Comparison of ENCODE assay signal across 18 cellular contexts in genomic region chr2:81853331-81853730, GRCh38.
"Had no signal": no experiment of that assay in that cellular context is flagged by ENCODE, and none has a peak within 500 bp of the region (broad histone marks: within the 10 kb centered on the region; RNA-seq: fewer than 3 reads in every experiment).

No MANE protein-coding gene starts in this region.

- H3K4me3 Mint-ChIP-seq: activated T-helper 1 cell treated with anti-CD3 and anti-CD28 coated beads, Interleukin-12 subunit alpha, Interleukin-12 subunit beta, Interleukin-2, Interleukin-4 antibody, amounts not matched to agents 30 ng/mL and 10 ng/mL and 1 ng/mL, durations not matched to agents 14 hours and 24 hours and 36 hours had no signal

- ATAC-seq: activated naive CD4-positive, alpha-beta T cell treated with anti-CD3 and anti-CD28 coated beads, Interleukin-2, amount 50 U/mL, for 72 hours; gastrocnemius medialis; left lobe of liver had no signal

- H3K36me3 ChIP-seq: adrenal gland, gastrocnemius medialis, thyroid gland had no signal

- H3K27ac ChIP-seq: adrenal gland, dorsolateral prefrontal cortex, gastrocnemius medialis, thyroid gland had no signal

- DNase-seq: activated CD4-positive, alpha-beta T cell treated with anti-CD3 and anti-CD28 coated beads, Interleukin-2, amount 50 U/mL, for 48 hours; activated gamma-delta T cell treated with Interleukin-2 at 50 U/mL for 16 hours; adrenal gland; dorsolateral prefrontal cortex; gastrocnemius medialis; head of caudate nucleus; occipital lobe; posterior cingulate gyrus; retina; stimulated activated CD4-positive, alpha-beta T cell treated with anti-CD3 and anti-CD28 coated beads, Interleukin-12 subunit alpha, Interleukin-12 subunit beta, amount 100 ng/mL, for 4 hours; stimulated activated CD4-positive, alpha-beta T cell treated with anti-CD3 and anti-CD28 coated beads, Interleukin-1b, Interleukin-23, amount 100 ng/mL, for 48 hours; stimulated activated naive CD4-positive, alpha-beta T cell treated with Interleukin-2 at 50 U/mL for 16 hours; thyroid gland had no signal

- H3K4me3 ChIP-seq: adrenal gland, dorsolateral prefrontal cortex, gastrocnemius medialis, thyroid gland had no signal

- H3K27ac Mint-ChIP-seq: activated naive CD4-positive, alpha-beta T cell treated with anti-CD3 and anti-CD28 coated beads, Interleukin-2, amount 50 U/mL, for 72 hours; activated T-helper 1 cell treated with anti-CD3 and anti-CD28 coated beads, Interleukin-12 subunit alpha, Interleukin-12 subunit beta, Interleukin-2, Interleukin-4 antibody, amounts not matched to agents 30 ng/mL and 10 ng/mL and 1 ng/mL, durations not matched to agents 14 hours and 24 hours and 36 hours had no signal

- FAIRE-seq: keratinocyte, TTC549 had no signal

- H3K4me1 ChIP-seq: adrenal gland, gastrocnemius medialis, thyroid gland had no signal

- H3K27me3 ChIP-seq: adrenal gland, dorsolateral prefrontal cortex, gastrocnemius medialis, thyroid gland had no signal

- H3K9me3 ChIP-seq: adrenal gland, gastrocnemius medialis, thyroid gland had no signal

- H3K36me3 Mint-ChIP-seq: activated naive CD4-positive, alpha-beta T cell treated with anti-CD3 and anti-CD28 coated beads, Interleukin-2, amount 50 U/mL, for 72 hours had no signal
